In genomic region chr3:66403268-66403990, GRCh38 we compare ENCODE assay signal across 16 cellular contexts.
DNase-seq lines count a peak whose midpoint lies in the region; ATAC-seq, FAIRE-seq and TF ChIP-seq lines count a peak whose summit lies in the region.
"Had no signal": no experiment of that assay in that cellular context is flagged by ENCODE, and none has a peak within 500 bp of the region (broad histone marks: within the 10 kb centered on the region; RNA-seq: fewer than 3 reads in every experiment).

No MANE protein-coding gene starts in this region.

- H3K27me3 Mint-ChIP-seq in GM23338 (ENCODE audit: insufficient read depth, low read depth, poor library complexity): peaks cover 7% of the 10 kb centered on the region
- no peaks in the 10 kb centered on the region for H3K27me3 Mint-ChIP-seq in astrocyte (ENCODE audit: low read depth, unreplicated experiment)
- H3K27me3 Mint-ChIP-seq in type B pancreatic cell: no peaks in the 10 kb centered on the region
- H3K27me3 Mint-ChIP-seq: activated CD4-positive, alpha-beta memory T cell treated with anti-CD3 and anti-CD28 coated beads for 36 hours had no signal

- no peak for FAIRE-seq in astrocyte (lab: Jason Lieb, UNC)
- FAIRE-seq: G401.6 had no signal

- H3K4me3 ChIP-seq in GM23338: no peak overlapping the region
- H3K4me3 ChIP-seq in astrocyte (ENCODE audit: insufficient read depth, low read depth, low read length): no peak overlapping the region
- H3K4me3 ChIP-seq in gastroesophageal sphincter: no peak overlapping the region
- H3K4me3 ChIP-seq in stomach smooth muscle (ENCODE audit: low read length in 2 of 2): no peak overlapping the region

- H3K27ac ChIP-seq in GM23338 (ENCODE audit: low read depth) (no peak overlapping the region; the same call in 1 of the 2 replicates), astrocyte (ENCODE audit: low read depth, low read length) (no peak overlapping the region), gastroesophageal sphincter (peak overlapping the region in 3 of 4 donors; percentile 78 to 82 (median 80)), stomach smooth muscle (ENCODE audit: low read length) (peak overlapping the region; percentile 81)

- H3K9ac ChIP-seq in astrocyte (ENCODE audit: low read length): no peak overlapping the region
- H3K9ac ChIP-seq in stomach smooth muscle (ENCODE audit: low read length in 2 of 2): peak overlapping the region; percentile 28 to 51

- H3F3A ChIP-seq in GM23338 (replicated peaks; ENCODE audit: low read depth): 0 out of 2 replicates have a peak, but pooled peaks cover 2% of the 10 kb centered on the region

- H3K36me3 ChIP-seq in GM23338 (ENCODE audit: insufficient read depth) (peaks cover 27% of the 10 kb centered on the region), astrocyte (ENCODE audit: insufficient read depth, low read length) (peaks cover 5% of the 10 kb centered on the region), gastroesophageal sphincter (peaks cover 0 to 77% of the 10 kb centered on the region in 2 donors), stomach smooth muscle (ENCODE audit: control insufficient read depth in 2 of 2, insufficient read depth in 2 of 2, low read length in 2 of 2) (peaks cover 20 to 22% of the 10 kb centered on the region in 2 donors)

- peaks cover 44% of the 10 kb centered on the region for H3K79me2 ChIP-seq in GM23338 (replicated peaks; ENCODE audit: insufficient read depth)
- no peaks in the 10 kb centered on the region for H3K79me2 ChIP-seq in astrocyte (ENCODE audit: insufficient read depth, low read length)

- H3K4me1 ChIP-seq in GM23338 (ENCODE audit: insufficient read depth) (peaks cover 21% of the 10 kb centered on the region), astrocyte (ENCODE audit: insufficient read depth, low read length) (peaks cover 51% of the 10 kb centered on the region), gastroesophageal sphincter (peaks cover 2 to 91% (median 53%) of the 10 kb centered on the region in 3 donors), stomach smooth muscle (ENCODE audit: control insufficient read depth, insufficient read depth, low read length) (peaks cover 94% of the 10 kb centered on the region)

- no peaks in the 10 kb centered on the region; the same call in 2 of the 3 replicates for H3K9me3 Mint-ChIP-seq in GM23338
- H3K9me3 Mint-ChIP-seq in astrocyte (ENCODE audit: unreplicated experiment): no peaks in the 10 kb centered on the region
- H3K9me3 Mint-ChIP-seq in type B pancreatic cell: no peaks in the 10 kb centered on the region
- H3K9me3 Mint-ChIP-seq: activated CD4-positive, alpha-beta memory T cell treated with anti-CD3 and anti-CD28 coated beads for 36 hours had no signal

- no peaks in the 10 kb centered on the region for H3K9me3 ChIP-seq in astrocyte (ENCODE audit: insufficient read depth, low read depth, low read length)
- H3K9me3 ChIP-seq in gastroesophageal sphincter: no peaks in the 10 kb centered on the region
- H3K9me3 ChIP-seq in stomach smooth muscle (ENCODE audit: control insufficient read depth in 2 of 2, low read length in 2 of 2): no peaks in the 10 kb centered on the region

- no peak for TF ChIP-seq POLR2A in gastroesophageal sphincter (IDR thresholded peaks at IDR 0.05)

- DNase-seq in GM23338 (ENCODE audit: low spot score) (no peak), astrocyte (ENCODE audit: low read depth) (peak; percentile 55), type B pancreatic cell (ENCODE audit: extremely low spot score, unreplicated experiment) (no peak), HEK293T (ENCODE audit: extremely low spot score) (no peak)
- no peak for DNase-seq in stimulated activated CD4-positive, alpha-beta T cell treated with anti-CD3 and anti-CD28 coated beads, Interleukin-4, amount 100 ng/mL, for 24 hours
- DNase-seq: activated CD4-positive, alpha-beta memory T cell treated with anti-CD3 and anti-CD28 coated beads for 36 hours; aorta; Kasumi-1; NCI-H1436; NCI-H226; occipital lobe; SHP77 treated with DMSO at 0.1 percent for 48 hours; stimulated activated naive CD4-positive, alpha-beta T cell had no signal

- H3K27ac Mint-ChIP-seq in GM23338 (peak overlapping the region; percentile 84), astrocyte (ENCODE audit: unreplicated experiment) (no peak overlapping the region), type B pancreatic cell (no peak overlapping the region)
- H3K27ac Mint-ChIP-seq: activated CD4-positive, alpha-beta memory T cell treated with anti-CD3 and anti-CD28 coated beads for 36 hours had no signal

- CTCF ChIA-PET in HEK293T (lab: Yijun Ruan, JAX): interaction anchor here (0.7 to 1.3 kb wide), 2 partner anchors 9 to 66 kb away, joined by 3 to 7 read pairs; no protein-coding TSS in a partner anchor

- 43% methylated on average over 1 of the region's 13 CpGs for WGBS in gastroesophageal sphincter (ENCODE audit: low coverage in 1 of 2), 2 donors

- H3K4me2 ChIP-seq in GM23338: no peak overlapping the region
- H3K4me2 ChIP-seq in astrocyte (ENCODE audit: low read length): no peak overlapping the region

- peak overlapping the region; percentile 12; the same call in 1 of the 3 replicates for H3K4me3 Mint-ChIP-seq in GM23338
- no peak overlapping the region for H3K4me3 Mint-ChIP-seq in astrocyte (ENCODE audit: unreplicated experiment)
- H3K4me3 Mint-ChIP-seq in type B pancreatic cell: no peak overlapping the region
- H3K4me3 Mint-ChIP-seq: activated CD4-positive, alpha-beta memory T cell treated with anti-CD3 and anti-CD28 coated beads for 36 hours had no signal

- H3K27me3 ChIP-seq in GM23338 (ENCODE audit: insufficient read depth) (no peaks in the 10 kb centered on the region), astrocyte (ENCODE audit: insufficient read depth, low read length) (no peaks in the 10 kb centered on the region), gastroesophageal sphincter (no peaks in the 10 kb centered on the region), stomach smooth muscle (ENCODE audit: control insufficient read depth in 1 of 2, insufficient read depth in 2 of 2, low read length in 2 of 2) (no peaks in the 10 kb centered on the region)

- H4K20me1 ChIP-seq in GM23338 (replicated peaks; ENCODE audit: insufficient read depth): peaks cover 30% of the 10 kb centered on the region; the same call in 1 of the 2 replicates
- H4K20me1 ChIP-seq in astrocyte (ENCODE audit: insufficient read depth, low read length): no peaks in the 10 kb centered on the region

- H2AFZ ChIP-seq in GM23338 (no peak overlapping the region), astrocyte (ENCODE audit: low read depth, low read length) (no peak overlapping the region)

- TF ChIP-seq CTCF in GM23338 (conservative IDR thresholded peaks at IDR 0.05; ENCODE audit: low read depth in 2 of 2): no peak
- TF ChIP-seq CTCF in astrocyte (IDR thresholded peaks at IDR 0.05; ENCODE audit: insufficient read depth, low read depth, low read length): no peak
- no peak for TF ChIP-seq CTCF in gastroesophageal sphincter (IDR thresholded peaks at IDR 0.05)
- TF ChIP-seq CTCF in type B pancreatic cell (conservative IDR thresholded peaks at IDR 0.05): no peak

- H3K4me1 Mint-ChIP-seq in GM23338 (peaks cover 47% of the 10 kb centered on the region), astrocyte (ENCODE audit: low read depth, unreplicated experiment) (peaks cover 36% of the 10 kb centered on the region), type B pancreatic cell (ENCODE audit: unreplicated experiment) (peaks cover 34% of the 10 kb centered on the region)

- no peak for TF ChIP-seq EP300 in gastroesophageal sphincter (IDR thresholded peaks at IDR 0.05)

- POLR2A ChIA-PET in HEK293T (lab: Yijun Ruan, JAX): no interaction called here

- ATAC-seq in GM23338: no peak
- ATAC-seq in gastroesophageal sphincter: no peak

- peaks cover 97% of the 10 kb centered on the region for H3K36me3 Mint-ChIP-seq in GM23338 (ENCODE audit: low read depth)
- H3K36me3 Mint-ChIP-seq in astrocyte (ENCODE audit: low read depth, unreplicated experiment): peaks cover 28% of the 10 kb centered on the region
- H3K36me3 Mint-ChIP-seq in type B pancreatic cell: peaks cover 1% of the 10 kb centered on the region

- no peaks in the 10 kb centered on the region; the same call in 1 of the 2 replicates for H3K9me2 ChIP-seq in GM23338 (ENCODE audit: insufficient read depth)

TF ChIP-seq in HEK293T, 16 proteins besides CTCF, POLR2A, EP300 and RAD21:
- TF ChIP-seq TARDBP (IDR thresholded peaks at IDR 0.05): no peak
- no peak for TF ChIP-seq CTBP1 (IDR thresholded peaks at IDR 0.05; ENCODE audit: borderline replicate concordance)
- TF ChIP-seq HDGF (IDR thresholded peaks at IDR 0.05; ENCODE audit: borderline replicate concordance): no peak
- no peak for TF ChIP-seq FOXA1 (IDR thresholded peaks at IDR 0.05)
- TF ChIP-seq PKNOX1 (IDR thresholded peaks at IDR 0.05): no peak
- TF ChIP-seq ZNF384 (IDR thresholded peaks at IDR 0.05): no peak
- no peak for TF ChIP-seq NFRKB (IDR thresholded peaks at IDR 0.05)
- no peak for TF ChIP-seq ELF4 (IDR thresholded peaks at IDR 0.05)
- TF ChIP-seq SP1 (IDR thresholded peaks at IDR 0.05): no peak

Comparison
In these comparisons a context has a peak if more than half of its experiments do, and no peak if none do; other contexts are left out.
1. H3K27ac ChIP-seq: peak in gastroesophageal sphincter (3 of 4) and stomach smooth muscle (single experiment); none in GM23338 (single experiment) and astrocyte (single experiment).